1 cellular context compared by ENCODE assay signal in the genomic region with DNA sequence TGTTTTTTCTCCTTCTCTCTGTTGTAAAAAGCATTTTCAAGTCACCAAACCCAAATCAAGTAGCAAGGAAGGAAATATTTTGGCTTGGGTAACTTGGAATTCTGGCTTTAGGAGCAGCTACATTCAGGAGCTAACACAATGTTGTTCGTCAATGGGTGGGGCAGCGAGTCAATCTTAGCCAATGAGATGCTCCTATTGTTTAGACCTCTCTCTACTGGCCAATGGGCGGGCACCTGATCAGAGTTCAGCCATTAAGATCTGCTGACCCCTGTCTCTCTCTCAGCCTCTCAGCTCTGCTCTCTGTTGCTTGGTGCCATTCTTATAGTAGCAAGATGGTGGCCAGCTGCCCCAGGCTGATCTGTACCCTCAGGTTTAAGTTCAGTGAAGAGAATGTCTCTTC.
TF ChIP-seq lines count a peak whose summit lies in the region.

No MANE protein-coding gene starts in this region.

TF ChIP-seq in GM23338, 12 proteins besides CTCF, POLR2A, EP300 and RAD21 (continued from another document):
- no peak for TF ChIP-seq STAT1 (IDR thresholded peaks at IDR 0.05; ENCODE audit: unreplicated experiment)
- no peak for TF ChIP-seq ETS1 (IDR thresholded peaks at IDR 0.05)
- TF ChIP-seq REST (IDR thresholded peaks at IDR 0.05; ENCODE audit: unreplicated experiment), result no peak
- TF ChIP-seq, protein P1, sequence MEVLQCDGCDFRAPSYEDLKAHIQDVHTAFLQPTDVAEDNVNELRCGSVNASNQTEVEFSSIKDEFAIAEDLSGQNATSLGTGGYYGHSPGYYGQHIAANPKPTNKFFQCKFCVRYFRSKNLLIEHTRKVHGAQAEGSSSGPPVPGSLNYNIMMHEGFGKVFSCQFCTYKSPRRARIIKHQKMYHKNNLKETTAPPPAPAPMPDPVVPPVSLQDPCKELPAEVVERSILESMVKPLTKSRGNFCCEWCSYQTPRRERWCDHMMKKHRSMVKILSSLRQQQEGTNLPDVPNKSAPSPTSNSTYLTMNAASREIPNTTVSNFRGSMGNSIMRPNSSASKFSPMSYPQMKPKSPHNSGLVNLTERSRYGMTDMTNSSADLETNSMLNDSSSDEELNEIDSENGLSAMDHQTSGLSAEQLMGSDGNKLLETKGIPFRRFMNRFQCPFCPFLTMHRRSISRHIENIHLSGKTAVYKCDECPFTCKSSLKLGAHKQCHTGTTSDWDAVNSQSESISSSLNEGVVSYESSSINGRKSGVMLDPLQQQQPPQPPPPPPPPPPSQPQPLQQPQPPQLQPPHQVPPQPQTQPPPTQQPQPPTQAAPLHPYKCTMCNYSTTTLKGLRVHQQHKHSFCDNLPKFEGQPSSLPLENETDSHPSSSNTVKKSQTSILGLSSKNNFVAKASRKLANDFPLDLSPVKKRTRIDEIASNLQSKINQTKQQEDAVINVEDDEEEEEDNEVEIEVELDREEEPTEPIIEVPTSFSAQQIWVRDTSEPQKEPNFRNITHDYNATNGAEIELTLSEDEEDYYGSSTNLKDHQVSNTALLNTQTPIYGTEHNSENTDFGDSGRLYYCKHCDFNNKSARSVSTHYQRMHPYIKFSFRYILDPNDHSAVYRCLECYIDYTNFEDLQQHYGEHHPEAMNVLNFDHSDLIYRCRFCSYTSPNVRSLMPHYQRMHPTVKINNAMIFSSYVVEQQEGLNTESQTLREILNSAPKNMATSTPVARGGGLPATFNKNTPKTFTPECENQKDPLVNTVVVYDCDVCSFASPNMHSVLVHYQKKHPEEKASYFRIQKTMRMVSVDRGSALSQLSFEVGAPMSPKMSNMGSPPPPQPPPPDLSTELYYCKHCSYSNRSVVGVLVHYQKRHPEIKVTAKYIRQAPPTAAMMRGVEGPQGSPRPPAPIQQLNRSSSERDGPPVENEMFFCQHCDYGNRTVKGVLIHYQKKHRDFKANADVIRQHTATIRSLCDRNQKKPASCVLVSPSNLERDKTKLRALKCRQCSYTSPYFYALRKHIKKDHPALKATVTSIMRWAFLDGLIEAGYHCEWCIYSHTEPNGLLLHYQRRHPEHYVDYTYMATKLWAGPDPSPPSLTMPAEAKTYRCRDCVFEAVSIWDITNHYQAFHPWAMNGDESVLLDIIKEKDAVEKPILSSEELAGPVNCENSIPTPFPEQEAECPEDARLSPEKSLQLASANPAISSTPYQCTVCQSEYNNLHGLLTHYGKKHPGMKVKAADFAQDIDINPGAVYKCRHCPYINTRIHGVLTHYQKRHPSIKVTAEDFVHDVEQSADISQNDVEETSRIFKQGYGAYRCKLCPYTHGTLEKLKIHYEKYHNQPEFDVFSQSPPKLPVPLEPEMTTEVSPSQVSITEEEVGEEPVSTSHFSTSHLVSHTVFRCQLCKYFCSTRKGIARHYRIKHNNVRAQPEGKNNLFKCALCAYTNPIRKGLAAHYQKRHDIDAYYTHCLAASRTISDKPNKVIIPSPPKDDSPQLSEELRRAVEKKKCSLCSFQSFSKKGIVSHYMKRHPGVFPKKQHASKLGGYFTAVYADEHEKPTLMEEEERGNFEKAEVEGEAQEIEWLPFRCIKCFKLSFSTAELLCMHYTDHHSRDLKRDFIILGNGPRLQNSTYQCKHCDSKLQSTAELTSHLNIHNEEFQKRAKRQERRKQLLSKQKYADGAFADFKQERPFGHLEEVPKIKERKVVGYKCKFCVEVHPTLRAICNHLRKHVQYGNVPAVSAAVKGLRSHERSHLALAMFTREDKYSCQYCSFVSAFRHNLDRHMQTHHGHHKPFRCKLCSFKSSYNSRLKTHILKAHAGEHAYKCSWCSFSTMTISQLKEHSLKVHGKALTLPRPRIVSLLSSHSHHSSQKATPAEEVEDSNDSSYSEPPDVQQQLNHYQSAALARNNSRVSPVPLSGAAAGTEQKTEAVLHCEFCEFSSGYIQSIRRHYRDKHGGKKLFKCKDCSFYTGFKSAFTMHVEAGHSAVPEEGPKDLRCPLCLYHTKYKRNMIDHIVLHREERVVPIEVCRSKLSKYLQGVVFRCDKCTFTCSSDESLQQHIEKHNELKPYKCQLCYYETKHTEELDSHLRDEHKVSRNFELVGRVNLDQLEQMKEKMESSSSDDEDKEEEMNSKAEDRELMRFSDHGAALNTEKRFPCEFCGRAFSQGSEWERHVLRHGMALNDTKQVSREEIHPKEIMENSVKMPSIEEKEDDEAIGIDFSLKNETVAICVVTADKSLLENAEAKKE (CRISPR knock-in tag; IDR thresholded peaks at IDR 0.05), result no peak
- TF ChIP-seq ZNF331 (CRISPR knock-in tag; IDR thresholded peaks at IDR 0.05; ENCODE audit: low read depth), result no peak
- TF ChIP-seq ZNF114 (CRISPR knock-in tag; IDR thresholded peaks at IDR 0.05), result no peak
- no peak for TF ChIP-seq JUNB (IDR thresholded peaks at IDR 0.05; ENCODE audit: unreplicated experiment)
- no peak for TF ChIP-seq EZH2phosphoT487 (IDR thresholded peaks at IDR 0.05; ENCODE audit: unreplicated experiment)
- no peak for TF ChIP-seq POLR2AphosphoS5 (IDR thresholded peaks at IDR 0.05; ENCODE audit: low read depth)
TF ChIP-seq in GM23338: peak in this region for 0.
